26 cellular contexts compared by ENCODE assay signal in genomic region chr4:142322996-142323395, GRCh38.
"Had no signal": no experiment of that assay in that cellular context is flagged by ENCODE, and none has a peak within 500 bp of the region (broad histone marks: within the 10 kb centered on the region; RNA-seq: fewer than 3 reads in every experiment).

No MANE protein-coding gene starts in this region.

- H3K36me3 ChIP-seq: esophagus squamous epithelium, gastrocnemius medialis, left lung, neural progenitor cell, prostate gland, right atrium auricular region, tibial artery had no signal

- H3K9me3 Mint-ChIP-seq: effector memory CD8-positive, alpha-beta T cell; stimulated activated effector memory CD8-positive, alpha-beta T cell treated with anti-CD3 and anti-CD28 coated beads, Interleukin-12 subunit alpha, Interleukin-12 subunit beta, amount 100 ng/mL, for 72 hours; type B pancreatic cell had no signal

- H3K79me2 ChIP-seq: hepatocyte had no signal

- H3K36me3 Mint-ChIP-seq: neural progenitor cell; stimulated activated effector memory CD8-positive, alpha-beta T cell treated with anti-CD3 and anti-CD28 coated beads, Interleukin-12 subunit alpha, Interleukin-12 subunit beta, amount 100 ng/mL, for 72 hours; type B pancreatic cell had no signal

- H3K27ac ChIP-seq: esophagus squamous epithelium, gastrocnemius medialis, hepatocyte, left lung, neural progenitor cell, prostate gland, right atrium auricular region, testis, tibial artery had no signal

- ATAC-seq: effector memory CD8-positive, alpha-beta T cell; gastrocnemius medialis; left cardiac atrium; left lung; mucosa of descending colon; naive thymus-derived CD4-positive, alpha-beta T cell; sciatic nerve; stimulated activated effector memory CD8-positive, alpha-beta T cell treated with anti-CD3 and anti-CD28 coated beads, Interleukin-12 subunit alpha, Interleukin-12 subunit beta, amount 100 ng/mL, for 72 hours; stimulated activated naive CD8-positive, alpha-beta T cell treated with anti-CD3 and anti-CD28 coated beads, Interleukin-15, Interleukin-2, amounts not matched to agents 100 U/mL and 50 U/mL, for 24 hours had no signal

- H2AFZ ChIP-seq: hepatocyte, neural progenitor cell had no signal

- H3K4me2 ChIP-seq: hepatocyte, neural progenitor cell had no signal

- H3K9me3 ChIP-seq: esophagus squamous epithelium, gastrocnemius medialis, left lung, mucosa of descending colon, prostate gland, right atrium auricular region, testis, tibial artery had no signal

- H3K4me3 ChIP-seq: esophagus squamous epithelium, gastrocnemius medialis, hepatocyte, left lung, mucosa of descending colon, neural progenitor cell, prostate gland, right atrium auricular region, testis, tibial artery had no signal

- H3K4me1 ChIP-seq: esophagus squamous epithelium, gastrocnemius medialis, left lung, neural progenitor cell, prostate gland, right atrium auricular region, testis had no signal

- H3K9ac ChIP-seq: neural progenitor cell had no signal

- DNase-seq: cortex of kidney; effector memory CD8-positive, alpha-beta T cell; erythroblast; esophagus squamous epithelium; gastrocnemius medialis; head of caudate nucleus; left cardiac atrium; left lung; mesenchymal stem cell; mucosa of descending colon; naive thymus-derived CD4-positive, alpha-beta T cell; stimulated activated CD4-positive, alpha-beta T cell treated with anti-CD3 and anti-CD28 coated beads, Interleukin-2, amount 100 ng/mL, for 24 hours; stimulated activated CD4-positive, alpha-beta T cell treated with anti-CD3 and anti-CD28 coated beads, Interleukin-4, amount 100 ng/mL, for 24 hours; stimulated activated naive CD8-positive, alpha-beta T cell treated with anti-CD3 and anti-CD28 coated beads, Interleukin-15, Interleukin-2, amounts not matched to agents 100 U/mL and 50 U/mL, for 24 hours; substantia nigra; testis; tibial artery had no signal

- H3K27ac Mint-ChIP-seq: effector memory CD8-positive, alpha-beta T cell; mesothelial cell of epicardium; nephron; neural progenitor cell; stimulated activated effector memory CD8-positive, alpha-beta T cell treated with anti-CD3 and anti-CD28 coated beads, Interleukin-12 subunit alpha, Interleukin-12 subunit beta, amount 100 ng/mL, for 72 hours; type B pancreatic cell had no signal

- H3K27me3 ChIP-seq: esophagus squamous epithelium, gastrocnemius medialis, hepatocyte, left lung, neural progenitor cell, right atrium auricular region, testis, tibial artery had no signal
